In genomic region chr5:130243641-130244040, GRCh38 we compare ENCODE assay signal across 29 cellular contexts.
"Had no signal": no experiment of that assay in that cellular context is flagged by ENCODE, and none has a peak within 500 bp of the region (broad histone marks: within the 10 kb centered on the region; RNA-seq: fewer than 3 reads in every experiment).

No MANE protein-coding gene starts in this region.

- H3K36me3 ChIP-seq: adrenal gland, gastrocnemius medialis, left ventricle myocardium inferior, pancreas, prostate gland, upper lobe of left lung, vagina had no signal

- H3K27me3 ChIP-seq: adrenal gland, body of pancreas, gastrocnemius medialis, pancreas, upper lobe of left lung, vagina had no signal

- H3K9me3 Mint-ChIP-seq: activated naive CD4-positive, alpha-beta T cell treated with anti-CD3 and anti-CD28 coated beads for 36 hours; activated naive CD8-positive, alpha-beta T cell treated with anti-CD3 and anti-CD28 coated beads for 36 hours; activated T-helper 1 cell treated with anti-CD3 and anti-CD28 coated beads, Interleukin-12 subunit alpha, Interleukin-12 subunit beta, Interleukin-2, Interleukin-4 antibody, amounts not matched to agents 30 ng/mL and 10 ng/mL and 1 ng/mL, durations not matched to agents 14 hours and 24 hours and 36 hours; nephron; stimulated activated memory B cell treated with anti-CD40 and anti-IgM and Interleukin-4, amounts not matched to agents 10 μg/mL and 1 μg/mL and 100 μg/mL, for 72 hours; T-helper 2 cell treated with Interferon-gamma antibody and Interleukin-4, amounts not matched to agents 5 μg/mL and 100 μg/mL, for 36 hours had no signal

- H3K4me3 ChIP-seq: adrenal gland, body of pancreas, gastrocnemius medialis, left ventricle myocardium inferior, pancreas, prostate gland, skin epidermis, upper lobe of left lung, vagina had no signal

- H3K4me1 ChIP-seq: adrenal gland, body of pancreas, gastrocnemius medialis, left ventricle myocardium inferior, pancreas, prostate gland, upper lobe of left lung, vagina had no signal

- H3K27ac Mint-ChIP-seq: activated naive CD4-positive, alpha-beta T cell treated with anti-CD3 and anti-CD28 coated beads for 36 hours; activated naive CD8-positive, alpha-beta T cell treated with anti-CD3 and anti-CD28 coated beads for 36 hours; activated T-helper 1 cell treated with anti-CD3 and anti-CD28 coated beads, Interleukin-12 subunit alpha, Interleukin-12 subunit beta, Interleukin-2, Interleukin-4 antibody, amounts not matched to agents 30 ng/mL and 10 ng/mL and 1 ng/mL, durations not matched to agents 14 hours and 24 hours and 36 hours; nephron; stimulated activated memory B cell treated with anti-CD40 and anti-IgM and Interleukin-4, amounts not matched to agents 10 μg/mL and 1 μg/mL and 100 μg/mL, for 72 hours; stimulated activated naive CD8-positive, alpha-beta T cell treated with anti-CD3 and anti-CD28 coated beads, Interleukin-15, amount 100 ng/mL, for 72 hours; T-helper 2 cell treated with Interferon-gamma antibody and Interleukin-4, amounts not matched to agents 5 μg/mL and 100 μg/mL, for 36 hours had no signal

- DNase-seq: activated CD4-positive, alpha-beta T cell treated with anti-CD3 and anti-CD28 coated beads for 4 hours; activated CD4-positive, alpha-beta T cell treated with anti-CD3 and anti-CD28 coated beads, Interleukin-2, amount 50 U/mL, for 48 hours; activated CD8-positive, alpha-beta memory T cell treated with anti-CD3 and anti-CD28 coated beads, Interleukin-2, amount 50 U/mL, for 4 hours; activated effector memory CD4-positive, alpha-beta T cell treated with anti-CD3 and anti-CD28 coated beads, Interleukin-2, amount 50 U/mL, for 16 hours; activated naive CD4-positive, alpha-beta T cell treated with anti-CD3 and anti-CD28 coated beads for 36 hours; activated naive CD8-positive, alpha-beta T cell treated with anti-CD3 and anti-CD28 coated beads for 36 hours; activated T-cell treated with anti-CD3 and anti-CD28 coated beads, Interleukin-2, amount 50 U/mL, for 1 hour; adrenal gland; aorta; body of pancreas; effector CD8-positive, alpha-beta T cell; gastrocnemius medialis; glutamatergic neuron; left ventricle myocardium inferior; pancreas; retina; stimulated activated CD4-positive, alpha-beta T cell treated with anti-CD3 and anti-CD28 coated beads, Interleukin-4, amount 100 ng/mL, for 4 hours; stimulated activated CD8-positive, alpha-beta memory T cell treated with anti-CD3 and anti-CD28 coated beads, Interleukin-4, amount 100 ng/mL, for 48 hours; stimulated activated naive CD8-positive, alpha-beta T cell treated with anti-CD3 and anti-CD28 coated beads, Interleukin-15, amount 100 ng/mL, for 72 hours; substantia nigra; upper lobe of left lung had no signal

- H3K36me3 Mint-ChIP-seq: activated naive CD8-positive, alpha-beta T cell treated with anti-CD3 and anti-CD28 coated beads for 36 hours; stimulated activated memory B cell treated with anti-CD40 and anti-IgM and Interleukin-4, amounts not matched to agents 10 μg/mL and 1 μg/mL and 100 μg/mL, for 72 hours had no signal

- H3K27me3 Mint-ChIP-seq: stimulated activated memory B cell treated with anti-CD40 and anti-IgM and Interleukin-4, amounts not matched to agents 10 μg/mL and 1 μg/mL and 100 μg/mL, for 72 hours; stimulated activated naive CD8-positive, alpha-beta T cell treated with anti-CD3 and anti-CD28 coated beads, Interleukin-15, amount 100 ng/mL, for 72 hours had no signal

- H3K9me3 ChIP-seq: adrenal gland, body of pancreas, gastrocnemius medialis, pancreas, prostate gland, upper lobe of left lung, vagina had no signal

- H3K4me3 Mint-ChIP-seq: activated naive CD4-positive, alpha-beta T cell treated with anti-CD3 and anti-CD28 coated beads for 36 hours; activated naive CD8-positive, alpha-beta T cell treated with anti-CD3 and anti-CD28 coated beads for 36 hours; activated T-helper 1 cell treated with anti-CD3 and anti-CD28 coated beads, Interleukin-12 subunit alpha, Interleukin-12 subunit beta, Interleukin-2, Interleukin-4 antibody, amounts not matched to agents 30 ng/mL and 10 ng/mL and 1 ng/mL, durations not matched to agents 14 hours and 24 hours and 36 hours; nephron; stimulated activated memory B cell treated with anti-CD40 and anti-IgM and Interleukin-4, amounts not matched to agents 10 μg/mL and 1 μg/mL and 100 μg/mL, for 72 hours; stimulated activated naive CD8-positive, alpha-beta T cell treated with anti-CD3 and anti-CD28 coated beads, Interleukin-15, amount 100 ng/mL, for 72 hours; T-helper 2 cell treated with Interferon-gamma antibody and Interleukin-4, amounts not matched to agents 5 μg/mL and 100 μg/mL, for 36 hours had no signal

- H3K4me1 Mint-ChIP-seq: activated naive CD8-positive, alpha-beta T cell treated with anti-CD3 and anti-CD28 coated beads for 36 hours; nephron; stimulated activated memory B cell treated with anti-CD40 and anti-IgM and Interleukin-4, amounts not matched to agents 10 μg/mL and 1 μg/mL and 100 μg/mL, for 72 hours; stimulated activated naive CD8-positive, alpha-beta T cell treated with anti-CD3 and anti-CD28 coated beads, Interleukin-15, amount 100 ng/mL, for 72 hours had no signal

- ATAC-seq: body of pancreas; gastrocnemius medialis; pancreas; sciatic nerve; stimulated activated memory B cell treated with anti-CD40 and anti-IgM and Interleukin-4, amounts not matched to agents 10 μg/mL and 1 μg/mL and 100 μg/mL, for 72 hours; stimulated activated naive CD8-positive, alpha-beta T cell treated with anti-CD3 and anti-CD28 coated beads, Interleukin-15, amount 100 ng/mL, for 72 hours had no signal

- H3K27ac ChIP-seq: adrenal gland, body of pancreas, gastrocnemius medialis, left ventricle myocardium inferior, pancreas, prostate gland, skin epidermis, upper lobe of left lung, vagina had no signal
